ENCODE assay signal across 34 cellular contexts in genomic region chr3:126546549-126547239, GRCh38. TPM values are rescaled to one million over a fixed set of nuclear protein-coding genes. Genes with fewer than 3 reads are reported as not detected.
DNase-seq lines count a peak whose midpoint lies in the region; ATAC-seq and TF ChIP-seq lines count a peak whose summit lies in the region.
"Had no signal": no experiment of that assay in that cellular context is flagged by ENCODE, and none has a peak within 500 bp of the region (broad histone marks: within the 10 kb centered on the region; RNA-seq: fewer than 3 reads in every experiment).

No MANE protein-coding gene starts in this region.

- intact Hi-C loops in activated B cell treated with CpG ODN at 0.5 μM for 24 hours (cut with micrococcal nuclease) = no loop called here
- intact Hi-C loops in lower lobe of right lung (cut with DNase I) = no loop called here
- intact Hi-C loops in activated CD4-positive, alpha-beta T cell treated with anti-CD3 and anti-CD28 coated beads, Interleukin-2, amount 10 ng/mL, durations not matched to agents 24 days and 14 days (cut with micrococcal nuclease) = no loop called here

- CTCF ChIA-PET in activated B cell treated with CpG ODN at 0.5 μM for 24 hours (lab: Charles Lee) = no interaction called here

- peaks cover 18% of the 10 kb centered on the region for H3K27me3 ChIP-seq in lower lobe of right lung (ENCODE audit: low read depth)
- H3K27me3 ChIP-seq: hepatocyte had no signal

- no peak overlapping the region for H3K4me3 ChIP-seq in lower lobe of right lung
- H3K4me3 ChIP-seq: gastrocnemius medialis, GM23248, hepatocyte, suprapubic skin, upper lobe of right lung had no signal

- no peaks in the 10 kb centered on the region for H3K9me3 Mint-ChIP-seq in activated B cell treated with CpG ODN at 0.5 μM for 24 hours
- no peaks in the 10 kb centered on the region for H3K9me3 Mint-ChIP-seq in activated CD4-positive, alpha-beta T cell treated with anti-CD3 and anti-CD28 coated beads, Interleukin-2, amount 10 ng/mL, durations not matched to agents 24 days and 14 days
- H3K9me3 Mint-ChIP-seq: activated naive CD4-positive, alpha-beta T cell treated with anti-CD3 and anti-CD28 coated beads for 36 hours; brain; CD4-positive, alpha-beta T cell had no signal

- H3K4me3 Mint-ChIP-seq in activated B cell treated with CpG ODN at 0.5 μM for 24 hours = no peak overlapping the region
- no peak overlapping the region for H3K4me3 Mint-ChIP-seq in activated CD4-positive, alpha-beta T cell treated with anti-CD3 and anti-CD28 coated beads, Interleukin-2, amount 10 ng/mL, durations not matched to agents 24 days and 14 days
- H3K4me3 Mint-ChIP-seq: activated naive CD4-positive, alpha-beta T cell treated with anti-CD3 and anti-CD28 coated beads for 36 hours; brain; CD4-positive, alpha-beta T cell had no signal

- H3K4me1 ChIP-seq in lower lobe of right lung = no peaks in the 10 kb centered on the region
- H3K4me1 ChIP-seq: gastrocnemius medialis, parathyroid adenoma, upper lobe of right lung had no signal

- no peak overlapping the region for H3K27ac Mint-ChIP-seq in activated B cell treated with CpG ODN at 0.5 μM for 24 hours
- no peak overlapping the region for H3K27ac Mint-ChIP-seq in activated CD4-positive, alpha-beta T cell treated with anti-CD3 and anti-CD28 coated beads, Interleukin-2, amount 10 ng/mL, durations not matched to agents 24 days and 14 days
- H3K27ac Mint-ChIP-seq: activated naive CD4-positive, alpha-beta T cell treated with anti-CD3 and anti-CD28 coated beads for 36 hours; brain; CD4-positive, alpha-beta T cell had no signal

- TF ChIP-seq CTCF in activated B cell treated with CpG ODN at 0.5 μM for 24 hours (IDR thresholded peaks at IDR 0.05) (no peak), lower lobe of right lung (IDR thresholded peaks at IDR 0.05) (no peak)

- no peaks in the 10 kb centered on the region for H3K36me3 Mint-ChIP-seq in activated B cell treated with CpG ODN at 0.5 μM for 24 hours (ENCODE audit: low read depth)
- H3K36me3 Mint-ChIP-seq in activated CD4-positive, alpha-beta T cell treated with anti-CD3 and anti-CD28 coated beads, Interleukin-2, amount 10 ng/mL, durations not matched to agents 24 days and 14 days (ENCODE audit: low read depth) = no peaks in the 10 kb centered on the region
- H3K36me3 Mint-ChIP-seq: brain had no signal

- ATAC-seq in activated B cell treated with CpG ODN at 0.5 μM for 24 hours (ENCODE audit: low read depth) (no peak), lower lobe of right lung (no peak)
- ATAC-seq: gastrocnemius medialis, left colon, upper lobe of right lung had no signal

- no peaks in the 10 kb centered on the region for H3K36me3 ChIP-seq in lower lobe of right lung
- H3K36me3 ChIP-seq: gastrocnemius medialis, suprapubic skin, upper lobe of right lung had no signal

- peak; percentile 21 for DNase-seq in activated CD8-positive, alpha-beta memory T cell treated with anti-CD3 and anti-CD28 coated beads for 24 hours
- no peak for DNase-seq in activated CD8-positive, alpha-beta memory T cell treated with anti-CD3 and anti-CD28 coated beads, Interleukin-2, amount 50 U/mL, for 4 hours
- DNase-seq in 8988T (peak; percentile 21), activated B cell treated with CpG ODN at 0.5 μM for 24 hours (peak; percentile 4), lower lobe of right lung (peak; percentile 1), midbrain (lab: John Stamatoyannopoulos, UW) (no peak), DMS 273 treated with DMSO at 0.1 percent for 48 hours (lab: John Stamatoyannopoulos, UW) (no peak)
- no peak for DNase-seq in activated CD4-positive, alpha-beta T cell treated with anti-CD3 and anti-CD28 coated beads, Interleukin-2, amount 10 ng/mL, durations not matched to agents 24 days and 14 days
- DNase-seq: activated CD4-positive, alpha-beta T cell treated with anti-CD3 and anti-CD28 coated beads, Interleukin-2, amount 50 U/mL, for 48 hours; activated naive CD4-positive, alpha-beta T cell treated with anti-CD3 and anti-CD28 coated beads for 36 hours; amniotic stem cell; GM23248; NCI-H1048; NCI-H1694; NCI-H82; small intestine; stimulated activated naive CD4-positive, alpha-beta T cell had no signal

- H3K27me3 Mint-ChIP-seq in activated B cell treated with CpG ODN at 0.5 μM for 24 hours = peaks cover 10% of the 10 kb centered on the region
- H3K27me3 Mint-ChIP-seq in activated CD4-positive, alpha-beta T cell treated with anti-CD3 and anti-CD28 coated beads, Interleukin-2, amount 10 ng/mL, durations not matched to agents 24 days and 14 days = no peaks in the 10 kb centered on the region
- H3K27me3 Mint-ChIP-seq: CD4-positive, alpha-beta T cell had no signal

- H3K9me3 ChIP-seq in lower lobe of right lung = no peaks in the 10 kb centered on the region
- H3K9me3 ChIP-seq: gastrocnemius medialis, suprapubic skin, upper lobe of right lung had no signal

- POLR2A ChIA-PET in activated B cell treated with CpG ODN at 0.5 μM for 24 hours (lab: Charles Lee) = no interaction called here

- no peaks in the 10 kb centered on the region for H3K4me1 Mint-ChIP-seq in activated B cell treated with CpG ODN at 0.5 μM for 24 hours
- no peaks in the 10 kb centered on the region for H3K4me1 Mint-ChIP-seq in activated CD4-positive, alpha-beta T cell treated with anti-CD3 and anti-CD28 coated beads, Interleukin-2, amount 10 ng/mL, durations not matched to agents 24 days and 14 days

- H3K27ac ChIP-seq in lower lobe of right lung = no peak overlapping the region
- H3K27ac ChIP-seq: gastrocnemius medialis, GM23248, hepatocyte, parathyroid adenoma, suprapubic skin, upper lobe of right lung had no signal

RNA-seq across cellular contexts. Expression of gene C3orf22, which starts 12.0 kb away (rescaled TPM):
- total RNA-seq in activated B cell treated with CpG ODN at 0.5 μM for 24 hours = not detected in 2 replicates
- not detected for total RNA-seq in lower lobe of right lung
- total RNA-seq in activated CD4-positive, alpha-beta T cell treated with anti-CD3 and anti-CD28 coated beads, Interleukin-2, amount 10 ng/mL, durations not matched to agents 24 days and 14 days = not detected in 2 replicates
- total RNA-seq: A172; activated naive CD4-positive, alpha-beta T cell treated with anti-CD3 and anti-CD28 coated beads for 36 hours; CD4-positive, alpha-beta T cell; Daoy; fibroblast of lung; gastrocnemius medialis; GM23248; hepatocyte; HT1080; left colon; NCI-H460; RPMI7951; SK-MEL-5; suprapubic skin; T-helper 1 cell treated with Interleukin-12 subunit alpha and Interleukin-12 subunit beta and Interleukin-4 antibody, amounts not matched to agents 30 ng/mL and 1 ng/mL, for 36 hours; upper lobe of right lung had no signal

RNA-seq across cellular contexts. Expression of gene CHST13, which starts 22.7 kb away (rescaled TPM):
- not detected in 2 replicates for total RNA-seq in activated B cell treated with CpG ODN at 0.5 μM for 24 hours
- 1.5 TPM for total RNA-seq in lower lobe of right lung
- not detected in 2 replicates for total RNA-seq in activated CD4-positive, alpha-beta T cell treated with anti-CD3 and anti-CD28 coated beads, Interleukin-2, amount 10 ng/mL, durations not matched to agents 24 days and 14 days
- total RNA-seq: A172; activated naive CD4-positive, alpha-beta T cell treated with anti-CD3 and anti-CD28 coated beads for 36 hours; CD4-positive, alpha-beta T cell; cerebellum; Daoy; GM23248; HT1080; NCI-H460; RPMI7951; suprapubic skin; T-helper 1 cell treated with Interleukin-12 subunit alpha and Interleukin-12 subunit beta and Interleukin-4 antibody, amounts not matched to agents 30 ng/mL and 1 ng/mL, for 36 hours had no signal

RNA-seq across cellular contexts. Expression of gene UROC1, which starts 29.1 kb away (rescaled TPM):
- total RNA-seq in activated B cell treated with CpG ODN at 0.5 μM for 24 hours (not detected in 2 replicates), lower lobe of right lung (not detected)
- total RNA-seq in activated CD4-positive, alpha-beta T cell treated with anti-CD3 and anti-CD28 coated beads, Interleukin-2, amount 10 ng/mL, durations not matched to agents 24 days and 14 days = not detected in 2 replicates
- total RNA-seq: A172; activated naive CD4-positive, alpha-beta T cell treated with anti-CD3 and anti-CD28 coated beads for 36 hours; CD4-positive, alpha-beta T cell; Daoy; fibroblast of lung; GM23248; left colon; NCI-H460; RPMI7951; suprapubic skin; T-helper 1 cell treated with Interleukin-12 subunit alpha and Interleukin-12 subunit beta and Interleukin-4 antibody, amounts not matched to agents 30 ng/mL and 1 ng/mL, for 36 hours; upper lobe of right lung had no signal

Comparison
In these comparisons a context has a peak if more than half of its experiments do, and no peak if none do; other contexts are left out.
1. DNase-seq: peak in activated CD8-positive, alpha-beta memory T cell treated with anti-CD3 and anti-CD28 coated beads for 24 hours (single experiment), 8988T (single experiment), activated B cell treated with CpG ODN at 0.5 μM for 24 hours (single experiment) and lower lobe of right lung (single experiment); none in activated CD8-positive, alpha-beta memory T cell treated with anti-CD3 and anti-CD28 coated beads, Interleukin-2, amount 50 U/mL, for 4 hours (single experiment), midbrain (single experiment), DMS 273 treated with DMSO at 0.1 percent for 48 hours (single experiment) and activated CD4-positive, alpha-beta T cell treated with anti-CD3 and anti-CD28 coated beads, Interleukin-2, amount 10 ng/mL, durations not matched to agents 24 days and 14 days (single experiment).